28 cellular contexts compared by ENCODE assay signal in genomic region chr7:155173905-155174304, GRCh38.
"Had no signal": no experiment of that assay in that cellular context is flagged by ENCODE, and none has a peak within 500 bp of the region (broad histone marks: within the 10 kb centered on the region; RNA-seq: fewer than 3 reads in every experiment).

No MANE protein-coding gene starts in this region.

- FAIRE-seq: endometrium, islet of Langerhans had no signal

- H3K4me2 ChIP-seq: smooth muscle cell had no signal

- H3K27ac ChIP-seq: esophagus squamous epithelium, heart right ventricle, left lung, neutrophil, parathyroid adenoma, suprapubic skin, vagina had no signal

- H2AFZ ChIP-seq: parathyroid adenoma had no signal

- H3K36me3 ChIP-seq: esophagus squamous epithelium, heart right ventricle, left lung, neutrophil, suprapubic skin, vagina had no signal

- H3K9ac ChIP-seq: parathyroid adenoma had no signal

- H3K4me3 ChIP-seq: esophagus squamous epithelium, heart right ventricle, left lung, mucosa of descending colon, smooth muscle cell, suprapubic skin, vagina had no signal

- H3K4me1 ChIP-seq: esophagus squamous epithelium, heart right ventricle, left lung, parathyroid adenoma, suprapubic skin, vagina had no signal

- DNase-seq: effector memory CD8-positive, alpha-beta T cell; erythroblast; esophagus squamous epithelium; foreskin melanocyte; glutamatergic neuron; heart right ventricle; hippocampal formation; left cardiac atrium; left lung; mesenchymal stem cell; mucosa of descending colon; naive B cell; stimulated activated CD4-positive, alpha-beta T cell treated with anti-CD3 and anti-CD28 coated beads, Interleukin-12 subunit alpha, Interleukin-12 subunit beta, amount 100 ng/mL, for 4 hours; stimulated activated CD4-positive, alpha-beta T cell treated with anti-CD3 and anti-CD28 coated beads, Interleukin-1b, Interleukin-23, amount 100 ng/mL, for 48 hours; stimulated activated CD4-positive, alpha-beta T cell treated with anti-CD3 and anti-CD28 coated beads, Interleukin-4, amount 100 ng/mL, for 1 hour; stimulated activated CD8-positive, alpha-beta memory T cell treated with anti-CD3 and anti-CD28 coated beads, Interleukin-4, amount 100 ng/mL, for 48 hours; stimulated activated naive CD4-positive, alpha-beta T cell; stimulated activated naive CD8-positive, alpha-beta T cell treated with anti-CD3 and anti-CD28 coated beads, Interleukin-15, amount 100 ng/mL, for 72 hours; trophoblast cell had no signal

- H3K79me2 ChIP-seq: parathyroid adenoma had no signal

- H3K9me3 ChIP-seq: esophagus squamous epithelium, left lung, mucosa of descending colon, neutrophil, suprapubic skin, vagina had no signal

- H3K27me3 ChIP-seq: neutrophil, vagina had no signal

- ATAC-seq: effector memory CD8-positive, alpha-beta T cell; heart right ventricle; left cardiac atrium; left lung; mucosa of descending colon; natural killer cell treated with Interleukin-12 subunit alpha and Interleukin-12 subunit beta and Interleukin-15 and Interleukin-18, amount 100 ng/mL, for 72 hours; sciatic nerve; stimulated activated naive CD8-positive, alpha-beta T cell treated with anti-CD3 and anti-CD28 coated beads, Interleukin-15, amount 100 ng/mL, for 72 hours had no signal
